ENCODE assay signal across 11 cellular contexts in genomic region chrX:153158319-153158718, GRCh38. TPM values are rescaled to one million over a fixed set of nuclear protein-coding genes. Genes with fewer than 3 reads are reported as not detected.
"Had no signal": no experiment of that assay in that cellular context is flagged by ENCODE, and none has a peak within 500 bp of the region (broad histone marks: within the 10 kb centered on the region; RNA-seq: fewer than 3 reads in every experiment).

No MANE protein-coding gene starts in this region.

- H3K4me1 ChIP-seq: HAP-1 had no signal

- H3K4me3 Mint-ChIP-seq: GM23338, H9, HFFc6 had no signal

- DNase-seq: GM23248, GOT3, H7, H9, HCEC 1CT, HFFc6 had no signal

- FAIRE-seq: H1, H54 had no signal

- H3K27ac ChIP-seq: GM23248 had no signal

- H3K9ac ChIP-seq: GM23248 had no signal

- H3K27ac Mint-ChIP-seq: GM23338, H9, HFFc6 had no signal

- H3K4me3 ChIP-seq: GM23248, GM23338, HAP-1 had no signal

- H3K4me1 Mint-ChIP-seq: GM23338, H9 had no signal

- H3K36me3 ChIP-seq: HAP-1 had no signal

- H3K9me3 ChIP-seq: HAP-1 had no signal

- H3K4me2 ChIP-seq: GM23338 had no signal

- H3K9me3 Mint-ChIP-seq: GM23338, HFFc6 had no signal

- ATAC-seq: GM23338, HCT116 had no signal

- H2AFZ ChIP-seq: GM23248, GM23338 had no signal

RNA-seq across cellular contexts. Expression of gene MAGEA1, which starts 20.8 kb away (rescaled TPM):
- total RNA-seq: GM23248, GM23338, H1, H7, H9, HFFc6 had no signal
- polyA plus RNA-seq: GM23248, GM23338, H1 had no signal
